In genomic region chr6:149216459-149216858, GRCh38 we compare ENCODE assay signal across 1 cellular context.
TF ChIP-seq lines count a peak whose summit lies in the region.

No MANE protein-coding gene starts in this region.

TF ChIP-seq in GM23338, 12 proteins besides CTCF, POLR2A, EP300 and RAD21 (continued from another document):
- TF ChIP-seq, protein P1, sequence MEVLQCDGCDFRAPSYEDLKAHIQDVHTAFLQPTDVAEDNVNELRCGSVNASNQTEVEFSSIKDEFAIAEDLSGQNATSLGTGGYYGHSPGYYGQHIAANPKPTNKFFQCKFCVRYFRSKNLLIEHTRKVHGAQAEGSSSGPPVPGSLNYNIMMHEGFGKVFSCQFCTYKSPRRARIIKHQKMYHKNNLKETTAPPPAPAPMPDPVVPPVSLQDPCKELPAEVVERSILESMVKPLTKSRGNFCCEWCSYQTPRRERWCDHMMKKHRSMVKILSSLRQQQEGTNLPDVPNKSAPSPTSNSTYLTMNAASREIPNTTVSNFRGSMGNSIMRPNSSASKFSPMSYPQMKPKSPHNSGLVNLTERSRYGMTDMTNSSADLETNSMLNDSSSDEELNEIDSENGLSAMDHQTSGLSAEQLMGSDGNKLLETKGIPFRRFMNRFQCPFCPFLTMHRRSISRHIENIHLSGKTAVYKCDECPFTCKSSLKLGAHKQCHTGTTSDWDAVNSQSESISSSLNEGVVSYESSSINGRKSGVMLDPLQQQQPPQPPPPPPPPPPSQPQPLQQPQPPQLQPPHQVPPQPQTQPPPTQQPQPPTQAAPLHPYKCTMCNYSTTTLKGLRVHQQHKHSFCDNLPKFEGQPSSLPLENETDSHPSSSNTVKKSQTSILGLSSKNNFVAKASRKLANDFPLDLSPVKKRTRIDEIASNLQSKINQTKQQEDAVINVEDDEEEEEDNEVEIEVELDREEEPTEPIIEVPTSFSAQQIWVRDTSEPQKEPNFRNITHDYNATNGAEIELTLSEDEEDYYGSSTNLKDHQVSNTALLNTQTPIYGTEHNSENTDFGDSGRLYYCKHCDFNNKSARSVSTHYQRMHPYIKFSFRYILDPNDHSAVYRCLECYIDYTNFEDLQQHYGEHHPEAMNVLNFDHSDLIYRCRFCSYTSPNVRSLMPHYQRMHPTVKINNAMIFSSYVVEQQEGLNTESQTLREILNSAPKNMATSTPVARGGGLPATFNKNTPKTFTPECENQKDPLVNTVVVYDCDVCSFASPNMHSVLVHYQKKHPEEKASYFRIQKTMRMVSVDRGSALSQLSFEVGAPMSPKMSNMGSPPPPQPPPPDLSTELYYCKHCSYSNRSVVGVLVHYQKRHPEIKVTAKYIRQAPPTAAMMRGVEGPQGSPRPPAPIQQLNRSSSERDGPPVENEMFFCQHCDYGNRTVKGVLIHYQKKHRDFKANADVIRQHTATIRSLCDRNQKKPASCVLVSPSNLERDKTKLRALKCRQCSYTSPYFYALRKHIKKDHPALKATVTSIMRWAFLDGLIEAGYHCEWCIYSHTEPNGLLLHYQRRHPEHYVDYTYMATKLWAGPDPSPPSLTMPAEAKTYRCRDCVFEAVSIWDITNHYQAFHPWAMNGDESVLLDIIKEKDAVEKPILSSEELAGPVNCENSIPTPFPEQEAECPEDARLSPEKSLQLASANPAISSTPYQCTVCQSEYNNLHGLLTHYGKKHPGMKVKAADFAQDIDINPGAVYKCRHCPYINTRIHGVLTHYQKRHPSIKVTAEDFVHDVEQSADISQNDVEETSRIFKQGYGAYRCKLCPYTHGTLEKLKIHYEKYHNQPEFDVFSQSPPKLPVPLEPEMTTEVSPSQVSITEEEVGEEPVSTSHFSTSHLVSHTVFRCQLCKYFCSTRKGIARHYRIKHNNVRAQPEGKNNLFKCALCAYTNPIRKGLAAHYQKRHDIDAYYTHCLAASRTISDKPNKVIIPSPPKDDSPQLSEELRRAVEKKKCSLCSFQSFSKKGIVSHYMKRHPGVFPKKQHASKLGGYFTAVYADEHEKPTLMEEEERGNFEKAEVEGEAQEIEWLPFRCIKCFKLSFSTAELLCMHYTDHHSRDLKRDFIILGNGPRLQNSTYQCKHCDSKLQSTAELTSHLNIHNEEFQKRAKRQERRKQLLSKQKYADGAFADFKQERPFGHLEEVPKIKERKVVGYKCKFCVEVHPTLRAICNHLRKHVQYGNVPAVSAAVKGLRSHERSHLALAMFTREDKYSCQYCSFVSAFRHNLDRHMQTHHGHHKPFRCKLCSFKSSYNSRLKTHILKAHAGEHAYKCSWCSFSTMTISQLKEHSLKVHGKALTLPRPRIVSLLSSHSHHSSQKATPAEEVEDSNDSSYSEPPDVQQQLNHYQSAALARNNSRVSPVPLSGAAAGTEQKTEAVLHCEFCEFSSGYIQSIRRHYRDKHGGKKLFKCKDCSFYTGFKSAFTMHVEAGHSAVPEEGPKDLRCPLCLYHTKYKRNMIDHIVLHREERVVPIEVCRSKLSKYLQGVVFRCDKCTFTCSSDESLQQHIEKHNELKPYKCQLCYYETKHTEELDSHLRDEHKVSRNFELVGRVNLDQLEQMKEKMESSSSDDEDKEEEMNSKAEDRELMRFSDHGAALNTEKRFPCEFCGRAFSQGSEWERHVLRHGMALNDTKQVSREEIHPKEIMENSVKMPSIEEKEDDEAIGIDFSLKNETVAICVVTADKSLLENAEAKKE (CRISPR knock-in tag; IDR thresholded peaks at IDR 0.05), result peak; percentile 92
